In the genomic region with DNA sequence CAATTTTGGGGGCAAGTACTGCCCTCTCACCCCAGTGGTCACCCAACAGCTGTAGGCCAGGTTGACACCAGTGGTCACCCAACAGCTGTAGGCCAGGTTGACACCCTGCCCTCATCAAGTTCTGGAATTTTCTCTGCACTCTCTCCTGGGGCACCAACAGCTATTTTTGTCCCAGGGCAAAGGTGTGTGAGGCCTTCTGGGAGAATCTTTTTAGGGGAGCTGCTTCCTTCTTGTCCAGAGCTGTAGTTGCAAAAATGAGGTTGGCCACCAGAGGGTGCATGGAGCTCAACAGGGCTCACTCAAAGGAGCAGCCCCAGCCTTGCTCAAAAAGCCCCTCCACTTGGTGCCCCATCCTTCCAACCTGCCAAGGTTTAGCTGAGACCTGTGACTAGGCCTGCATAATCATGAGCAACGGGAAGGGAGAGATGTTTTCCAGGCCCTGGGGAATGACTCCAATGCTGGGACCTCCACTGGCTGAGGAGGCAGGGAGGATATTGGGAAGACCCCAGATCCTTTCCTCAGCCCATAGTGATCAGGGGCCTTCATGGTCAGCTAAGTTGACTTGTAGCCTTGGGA, we compare ENCODE assay signal across 7 cellular contexts. TPM values are rescaled to one million over a fixed set of nuclear protein-coding genes. Genes with fewer than 3 reads are reported as not detected.
A peak's percentile ranks its signal among the peaks of the same experiment; 100 is the strongest.
DNase-seq lines count a peak whose midpoint lies in the region; ATAC-seq and TF ChIP-seq lines count a peak whose summit lies in the region.

No MANE protein-coding gene starts in this region.

- peaks cover 3% of the 10 kb centered on the region for H3K9me3 Mint-ChIP-seq in activated CD8-positive, alpha-beta T cell treated with anti-CD3 and anti-CD28 coated beads for 36 hours
- H3K9me3 Mint-ChIP-seq in naive B cell = peaks cover under 1 to 27% (median 10%) of the 10 kb centered on the region in 7 donors
- H3K9me3 Mint-ChIP-seq in stimulated activated memory B cell treated with anti-CD40 and anti-IgM and Interleukin-4, amounts not matched to agents 10 μg/mL and 1 μg/mL and 100 μg/mL, for 72 hours = peaks cover 8% of the 10 kb centered on the region

- POLR2A ChIA-PET in activated CD8-positive, alpha-beta T cell treated with anti-CD3 and anti-CD28 coated beads for 36 hours (lab: Charles Lee) = interaction anchor here (0.7 to 1.3 kb wide), 3 partner anchors 12 to 41 kb away, joined by 3 to 4 read pairs (median 3); no protein-coding TSS in a partner anchor

- H3K4me3 Mint-ChIP-seq in activated CD8-positive, alpha-beta T cell treated with anti-CD3 and anti-CD28 coated beads for 36 hours = no peak overlapping the region
- H3K4me3 Mint-ChIP-seq in naive B cell = peak overlapping the region in 1 of 8 donors; percentile 6
- no peak overlapping the region for H3K4me3 Mint-ChIP-seq in stimulated activated memory B cell treated with anti-CD40 and anti-IgM and Interleukin-4, amounts not matched to agents 10 μg/mL and 1 μg/mL and 100 μg/mL, for 72 hours

- CTCF ChIA-PET in activated CD8-positive, alpha-beta T cell treated with anti-CD3 and anti-CD28 coated beads for 36 hours (lab: Charles Lee) = interaction anchor here (0.6 to 4.2 kb wide), 63 partner anchors 10 to 675 kb away, joined by 3 to 65 read pairs (median 4); a partner anchor contains a TSS

- no peaks in the 10 kb centered on the region for H3K27me3 Mint-ChIP-seq in activated CD8-positive, alpha-beta T cell treated with anti-CD3 and anti-CD28 coated beads for 36 hours
- peaks cover 0 to 6% (median 6%) of the 10 kb centered on the region in 3 donors for H3K27me3 Mint-ChIP-seq in naive B cell
- peaks cover 6% of the 10 kb centered on the region for H3K27me3 Mint-ChIP-seq in stimulated activated memory B cell treated with anti-CD40 and anti-IgM and Interleukin-4, amounts not matched to agents 10 μg/mL and 1 μg/mL and 100 μg/mL, for 72 hours

- ATAC-seq in HG02852 (IDR thresholded peaks at IDR 0.05; ENCODE audit: unreplicated experiment) (peak; percentile 74), naive B cell (ENCODE audit: low read depth in 2 of 2) (peak; percentile 78 to 91)
- peak; percentile 98 for ATAC-seq in activated CD8-positive, alpha-beta T cell treated with anti-CD3 and anti-CD28 coated beads for 36 hours
- peak; percentile 77 for ATAC-seq in stimulated activated memory B cell treated with anti-CD40 and anti-IgM and Interleukin-4, amounts not matched to agents 10 μg/mL and 1 μg/mL and 100 μg/mL, for 72 hours

- intact Hi-C loops in activated CD8-positive, alpha-beta T cell treated with anti-CD3 and anti-CD28 coated beads for 36 hours (cut with micrococcal nuclease) = loop anchor here (10.0 kb wide), 1 partner anchor 173 kb away; a partner anchor contains a TSS

- TF ChIP-seq CTCF in GM12875 (IDR thresholded peaks at IDR 0.05; ENCODE audit: borderline replicate concordance, insufficient read depth, low read depth, low read length) = peak; percentile 86
- peak; percentile 79 for TF ChIP-seq CTCF in activated CD8-positive, alpha-beta T cell treated with anti-CD3 and anti-CD28 coated beads for 36 hours (IDR thresholded peaks at IDR 0.05)

- no peak overlapping the region for H3K27ac Mint-ChIP-seq in activated CD8-positive, alpha-beta T cell treated with anti-CD3 and anti-CD28 coated beads for 36 hours
- H3K27ac Mint-ChIP-seq in naive B cell = no peak overlapping the region
- no peak overlapping the region for H3K27ac Mint-ChIP-seq in stimulated activated memory B cell treated with anti-CD40 and anti-IgM and Interleukin-4, amounts not matched to agents 10 μg/mL and 1 μg/mL and 100 μg/mL, for 72 hours

- no peaks in the 10 kb centered on the region for H3K4me1 Mint-ChIP-seq in activated CD8-positive, alpha-beta T cell treated with anti-CD3 and anti-CD28 coated beads for 36 hours (ENCODE audit: low read depth)
- H3K4me1 Mint-ChIP-seq in naive B cell = peaks cover 0 to 4% (median 0%) of the 10 kb centered on the region in 3 donors
- H3K4me1 Mint-ChIP-seq in stimulated activated memory B cell treated with anti-CD40 and anti-IgM and Interleukin-4, amounts not matched to agents 10 μg/mL and 1 μg/mL and 100 μg/mL, for 72 hours = no peaks in the 10 kb centered on the region

- peak; percentile 40 for DNase-seq in NCI-H345 (lab: John Stamatoyannopoulos, UW)
- DNase-seq in activated CD8-positive, alpha-beta T cell treated with anti-CD3 and anti-CD28 coated beads for 36 hours = peak; percentile 94
- DNase-seq in effector CD4-positive, alpha-beta T cell = peak; percentile 55
- peak; percentile 55 for DNase-seq in naive B cell

- H3K4me3 ChIP-seq in GM12875 (ENCODE audit: low read depth, low read length) = no peak overlapping the region

- no peaks in the 10 kb centered on the region for H3K36me3 Mint-ChIP-seq in activated CD8-positive, alpha-beta T cell treated with anti-CD3 and anti-CD28 coated beads for 36 hours (ENCODE audit: low read depth)
- peaks cover under 1% of the 10 kb centered on the region in 2 donors for H3K36me3 Mint-ChIP-seq in naive B cell
- H3K36me3 Mint-ChIP-seq in stimulated activated memory B cell treated with anti-CD40 and anti-IgM and Interleukin-4, amounts not matched to agents 10 μg/mL and 1 μg/mL and 100 μg/mL, for 72 hours = peaks cover 5% of the 10 kb centered on the region

RNA-seq across cellular contexts. Expression of a gene that starts 10.6 kb away (rescaled TPM):
- 10 to 100 TPM; 17.3 to 18.6 TPM for total RNA-seq in activated CD8-positive, alpha-beta T cell treated with anti-CD3 and anti-CD28 coated beads for 36 hours
- under 1 TPM in 2 of 6 donors, not detected in 4; 0.45 to 0.73 TPM for polyA plus RNA-seq in naive B cell (ENCODE audit: low read depth in 6 of 6)

RNA-seq across cellular contexts. Expression of a gene that starts 19.2 kb away (rescaled TPM):
- not detected for total RNA-seq in activated CD8-positive, alpha-beta T cell treated with anti-CD3 and anti-CD28 coated beads for 36 hours
- not detected for polyA plus RNA-seq in naive B cell (ENCODE audit: low read depth in 6 of 6)

RNA-seq across cellular contexts. Expression of a gene that starts 55.9 kb away (rescaled TPM):
- total RNA-seq in activated CD8-positive, alpha-beta T cell treated with anti-CD3 and anti-CD28 coated beads for 36 hours = under 1 TPM; 0.74 to 0.88 TPM
- not detected for polyA plus RNA-seq in naive B cell (ENCODE audit: low read depth in 6 of 6)

Comparison
In these comparisons a context has a peak if more than half of its experiments do, and no peak if none do; other contexts are left out.
1. DNase-seq: peak in every context shown above with its lines; median percentile 94 in activated CD8-positive, alpha-beta T cell treated with anti-CD3 and anti-CD28 coated beads for 36 hours; 55 in effector CD4-positive, alpha-beta T cell; 55 in naive B cell; 40 in NCI-H345.